In genomic region chr1:109808703-109809102, GRCh38 we compare ENCODE assay signal across 1 cellular context.
TF ChIP-seq lines count a peak whose summit lies in the region.

No MANE protein-coding gene starts in this region.

TF ChIP-seq in WTC11, 78 proteins besides CTCF, POLR2A, EP300 and RAD21 (continued from another document):
- no peak for TF ChIP-seq ARID4B (CRISPR knock-in tag; IDR thresholded peaks at IDR 0.05; ENCODE audit: borderline replicate concordance)
- TF ChIP-seq ATF6 (CRISPR knock-in tag; IDR thresholded peaks at IDR 0.05), result no peak
